ENCODE assay signal across 8 cellular contexts in genomic region chr7:151351027-151351426, GRCh38. TPM values are rescaled to one million over a fixed set of nuclear protein-coding genes. Genes with fewer than 3 reads are reported as not detected.
DNase-seq lines count a peak whose midpoint lies in the region; ATAC-seq and TF ChIP-seq lines count a peak whose summit lies in the region.

No MANE protein-coding gene starts in this region.

- H3K27ac Mint-ChIP-seq in CD4-positive, alpha-beta T cell, result peak overlapping the region; percentile 94
- peak overlapping the region; percentile 74 to 100 (median 93) for H3K27ac Mint-ChIP-seq in naive thymus-derived CD4-positive, alpha-beta T cell

- peak overlapping the region; percentile 60 for H3K27ac ChIP-seq in CD4-positive, alpha-beta T cell (ENCODE audit: low read depth, low read length)
- H3K27ac ChIP-seq in KOPT-K1 (ENCODE audit: low read depth, low read length, poor library complexity, severe bottlenecking) (peak overlapping the region; percentile 63), left lung (peak overlapping the region in 1 of 2 donors; percentile 88)
- H3K27ac ChIP-seq in naive thymus-derived CD4-positive, alpha-beta T cell (ENCODE audit: low read depth, low read length), result peak overlapping the region; percentile 89

- intact Hi-C loops in CD4-positive, alpha-beta T cell (cut with DNase I, micrococcal nuclease), result loop anchor here (5.0 to 10.0 kb wide), 2 partner anchors 124 to 524 kb away; partner anchors contain the start of genes ABCF2 (in 2 of the 2) and PRKAG2 (in 1 of the 2)
- intact Hi-C loops in naive thymus-derived CD4-positive, alpha-beta T cell (cut with micrococcal nuclease), result loop anchor here (2.0 to 10.0 kb wide), 8 partner anchors 74 to 1636 kb away; partner anchors contain the start of genes CDK5 (in 1 of the 2), RHEB (in 1 of the 2), SLC4A2 (in 1 of the 2) and ZNF467 (in 1 of the 2)
- intact Hi-C loops in left lung (cut with DNase I), result loop anchor here in 1 of 2 donors (5.0 kb wide), 1 partner anchor 39 kb away; no protein-coding TSS in a partner anchor

- peaks cover 59% of the 10 kb centered on the region for H3K4me1 Mint-ChIP-seq in CD4-positive, alpha-beta T cell (ENCODE audit: low read depth)
- peaks cover 19 to 74% (median 69%) of the 10 kb centered on the region in 7 donors for H3K4me1 Mint-ChIP-seq in naive thymus-derived CD4-positive, alpha-beta T cell

- H3K36me3 ChIP-seq in KOPT-K1 (ENCODE audit: insufficient read depth, low read length), result peaks cover 79% of the 10 kb centered on the region
- H3K36me3 ChIP-seq in naive thymus-derived CD4-positive, alpha-beta T cell (ENCODE audit: control insufficient read depth in 2 of 3, insufficient read depth in 3 of 3, low read length in 3 of 3), result peaks cover 9 to 38% (median 14%) of the 10 kb centered on the region in 3 experiments
- H3K36me3 ChIP-seq in left lung, result peaks cover 0 to 73% of the 10 kb centered on the region in 2 donors

- CTCF ChIA-PET in CD4-positive, alpha-beta T cell (lab: Charles Lee), result interaction anchor here (0.6 to 6.2 kb wide), 14 partner anchors 9 to 169 kb away, joined by 3 to 83 read pairs (median 5); partner anchors contain the start of genes CHPF2, NUB1 and RHEB
- CTCF ChIA-PET in naive thymus-derived CD4-positive, alpha-beta T cell (lab: Charles Lee), result interaction anchor here (0.8 to 6.1 kb wide), 8 partner anchors 8 to 98 kb away, joined by 3 to 74 read pairs (median 3); no protein-coding TSS in a partner anchor

- no peak overlapping the region for H3K4me3 ChIP-seq in naive thymus-derived CD4-positive, alpha-beta T cell (ENCODE audit: low read length)
- no peak overlapping the region for H3K4me3 ChIP-seq in left lung

- no peaks in the 10 kb centered on the region for H3K27me3 Mint-ChIP-seq in CD4-positive, alpha-beta T cell
- H3K27me3 Mint-ChIP-seq in naive thymus-derived CD4-positive, alpha-beta T cell, result no peaks in the 10 kb centered on the region

- no peaks in the 10 kb centered on the region for H3K9me3 ChIP-seq in CD4-positive, alpha-beta T cell (ENCODE audit: control insufficient read depth, low read length)
- H3K9me3 ChIP-seq in KOPT-K1 (ENCODE audit: insufficient read depth, low read length, poor library complexity, severe bottlenecking) (no peaks in the 10 kb centered on the region), left lung (no peaks in the 10 kb centered on the region)
- H3K9me3 ChIP-seq in naive thymus-derived CD4-positive, alpha-beta T cell (ENCODE audit: control insufficient read depth in 2 of 3, low read length in 3 of 3), result no peaks in the 10 kb centered on the region

- H3K4me3 Mint-ChIP-seq in CD4-positive, alpha-beta T cell, result peak overlapping the region; percentile 70
- H3K4me3 Mint-ChIP-seq in naive thymus-derived CD4-positive, alpha-beta T cell, result peak overlapping the region; percentile 56 to 86 (median 72)

- POLR2A ChIA-PET in CD4-positive, alpha-beta T cell (lab: Charles Lee), result interaction anchor here (0.6 to 5.0 kb wide), 9 partner anchors 10 to 97 kb away, joined by 3 to 65 read pairs (median 5); partner anchors contain the start of genes NUB1 and WDR86
- POLR2A ChIA-PET in naive thymus-derived CD4-positive, alpha-beta T cell (lab: Charles Lee), result interaction anchor here (0.6 to 5.3 kb wide), 9 partner anchors 9 to 197 kb away, joined by 3 to 32 read pairs (median 4); partner anchors contain the start of genes CHPF2 and NUB1

- no peaks in the 10 kb centered on the region for H3K9me3 Mint-ChIP-seq in CD4-positive, alpha-beta T cell
- no peaks in the 10 kb centered on the region for H3K9me3 Mint-ChIP-seq in naive thymus-derived CD4-positive, alpha-beta T cell

- no peak for TF ChIP-seq CTCF in CD4-positive, alpha-beta T cell (IDR thresholded peaks at IDR 0.05)
- no peak for TF ChIP-seq CTCF in left lung (IDR thresholded peaks at IDR 0.05)

- H3K27me3 ChIP-seq in CD4-positive, alpha-beta T cell (ENCODE audit: control insufficient read depth, insufficient read depth, low read length), result no peaks in the 10 kb centered on the region
- H3K27me3 ChIP-seq in naive thymus-derived CD4-positive, alpha-beta T cell (ENCODE audit: control insufficient read depth in 2 of 2, insufficient read depth in 2 of 2, low read length in 2 of 2), result no peaks in the 10 kb centered on the region
- H3K27me3 ChIP-seq in left lung, result no peaks in the 10 kb centered on the region

- peaks cover 28 to 35% of the 10 kb centered on the region in 2 donors for H3K4me1 ChIP-seq in naive thymus-derived CD4-positive, alpha-beta T cell (ENCODE audit: control insufficient read depth in 2 of 2, insufficient read depth in 2 of 2, low read length in 2 of 2)
- H3K4me1 ChIP-seq in left lung, result peaks cover 0 to 34% of the 10 kb centered on the region in 2 donors

- DNase-seq in CD4-positive, alpha-beta T cell, result peak in 4 of 10 experiments; percentile 12 to 50 (median 20)
- peak; percentile 38 for DNase-seq in activated T-cell treated with anti-CD3 and anti-CD28 coated beads, Interleukin-2, amount 50 U/mL, for 1 hour
- DNase-seq in naive thymus-derived CD4-positive, alpha-beta T cell, result peak in 2 of 9 donors; percentile 7 to 45
- DNase-seq in NCI-H774 (lab: John Stamatoyannopoulos, UW) (no peak), GM19240 (ENCODE audit: insufficient read length, low spot score) (no peak), left lung (no peak)

- no peak for ATAC-seq in CD4-positive, alpha-beta T cell (ENCODE audit: poor library complexity)
- no peak for ATAC-seq in naive thymus-derived CD4-positive, alpha-beta T cell
- ATAC-seq in GM18868 (IDR thresholded peaks at IDR 0.05; ENCODE audit: unreplicated experiment), result no peak
- no peak for ATAC-seq in left lung

- peaks cover 76% of the 10 kb centered on the region for H3K36me3 Mint-ChIP-seq in CD4-positive, alpha-beta T cell (ENCODE audit: low read depth)
- H3K36me3 Mint-ChIP-seq in naive thymus-derived CD4-positive, alpha-beta T cell, result peaks cover 5 to 40% (median 29%) of the 10 kb centered on the region in 5 donors

RNA-seq across cellular contexts. Expression of gene NUB1, which starts 9.4 kb away (rescaled TPM):
- total RNA-seq in CD4-positive, alpha-beta T cell, result 10 to 100 TPM; 86.0 to 90.4 TPM
- 100 to 1,000 TPM in 2 of 5 experiments, 10 to 100 TPM in 3; 75.1 to 116 (median 82.0) TPM for total RNA-seq in naive thymus-derived CD4-positive, alpha-beta T cell
- polyA plus RNA-seq in naive thymus-derived CD4-positive, alpha-beta T cell, result 10 to 100 TPM; 58.1 to 68.6 TPM
- 10 to 100 TPM; 40.9 to 42.4 TPM for total RNA-seq in left lung

RNA-seq across cellular contexts. Expression of gene WDR86, which starts 58.8 kb away (rescaled TPM):
- 1 to 10 TPM; 5.6 to 6.2 TPM for total RNA-seq in CD4-positive, alpha-beta T cell
- 1 to 10 TPM in 2 of 5 experiments, not detected in 3; 1.6 to 9.7 TPM for total RNA-seq in naive thymus-derived CD4-positive, alpha-beta T cell
- 1 to 10 TPM in 1 of 2 donors, under 1 TPM in 1; 0.24 to 3.1 TPM for polyA plus RNA-seq in naive thymus-derived CD4-positive, alpha-beta T cell
- total RNA-seq in left lung, result 1 to 10 TPM in 1 of 2 donors, under 1 TPM in 1; 0.85 to 1.1 TPM
